Comparison of ENCODE assay signal across 8 cellular contexts in the genomic region with DNA sequence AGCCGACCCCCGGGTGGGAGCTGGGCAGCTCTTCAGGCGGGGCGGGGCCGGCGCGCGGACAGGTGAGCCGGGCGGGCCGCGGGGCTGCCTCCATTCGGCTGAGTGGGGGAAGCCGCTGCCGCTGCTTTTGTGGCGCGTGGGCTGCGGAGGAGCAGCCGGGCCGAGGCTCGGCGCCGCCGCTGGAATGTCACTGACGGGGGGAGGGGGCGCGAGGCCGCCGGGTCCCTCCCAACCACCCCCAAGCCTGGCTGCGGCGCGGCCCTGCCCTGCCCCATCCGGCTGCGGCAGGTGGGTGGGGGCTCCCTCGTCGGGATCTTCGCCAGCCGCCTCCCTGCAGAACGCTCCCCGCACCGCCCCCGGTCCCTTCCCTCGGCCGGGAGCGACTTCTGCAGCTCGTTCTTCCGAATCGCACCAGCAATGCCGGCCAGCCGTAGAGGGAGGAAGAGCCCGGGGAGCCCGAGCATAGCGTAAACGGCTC. TPM values are rescaled to one million over a fixed set of nuclear protein-coding genes. Genes with fewer than 3 reads are reported as not detected.
DNase-seq lines count a peak whose midpoint lies in the region; ATAC-seq and TF ChIP-seq lines count a peak whose summit lies in the region.

No MANE protein-coding gene starts in this region.

- 1% methylated on average over 27 to 33 of the region's 54 CpGs for WGBS in lower leg skin, 2 donors

- no peak for TF ChIP-seq POLR2A in lower leg skin (IDR thresholded peaks at IDR 0.05)

- peaks cover 21 to 41% (median 33%) of the 10 kb centered on the region in 3 donors for H3K4me1 Mint-ChIP-seq in CD8-positive, alpha-beta memory T cell
- peaks cover 43% of the 10 kb centered on the region for H3K4me1 Mint-ChIP-seq in chondrocyte (ENCODE audit: low read depth)

- H3K36me3 Mint-ChIP-seq in CD8-positive, alpha-beta memory T cell, result peaks cover 0 to 7% (median 0%) of the 10 kb centered on the region in 3 donors
- H3K36me3 Mint-ChIP-seq in chondrocyte (ENCODE audit: low read depth), result no peaks in the 10 kb centered on the region

- no peak overlapping the region for H3K27ac Mint-ChIP-seq in CD8-positive, alpha-beta memory T cell
- no peak overlapping the region for H3K27ac Mint-ChIP-seq in chondrocyte (ENCODE audit: unreplicated experiment)

- CTCF ChIA-PET in CD8-positive, alpha-beta memory T cell (lab: Charles Lee), result interaction anchor here (1.5 to 1.6 kb wide), 2 partner anchors 44 to 115 kb away, joined by 4 read pairs; no protein-coding TSS in a partner anchor

- peaks cover 0 to 2% of the 10 kb centered on the region in 2 donors for H3K27me3 Mint-ChIP-seq in CD8-positive, alpha-beta memory T cell
- H3K27me3 Mint-ChIP-seq in chondrocyte (ENCODE audit: low read depth), result no peaks in the 10 kb centered on the region

- H3K9me3 ChIP-seq in CD8-positive, alpha-beta memory T cell (ENCODE audit: low read length), result no peaks in the 10 kb centered on the region
- H3K9me3 ChIP-seq in SK-N-MC (ENCODE audit: low read depth, low read length), result no peaks in the 10 kb centered on the region

- TF ChIP-seq CTCF in chondrocyte (IDR thresholded peaks at IDR 0.05), result no peak
- no peak for TF ChIP-seq CTCF in lower leg skin (IDR thresholded peaks at IDR 0.05)

- peak overlapping the region; percentile 55 for H3K27ac ChIP-seq in CD8-positive, alpha-beta memory T cell (ENCODE audit: low read depth, low read length)
- peak overlapping the region; percentile 89; the same call in 1 of the 2 replicates for H3K27ac ChIP-seq in SK-N-MC

- peak overlapping the region in 2 of 7 donors; percentile 92 to 96 for H3K4me3 Mint-ChIP-seq in CD8-positive, alpha-beta memory T cell
- H3K4me3 Mint-ChIP-seq in chondrocyte (ENCODE audit: unreplicated experiment), result peak overlapping the region; percentile 95

- peak overlapping the region; percentile 75 for H3K4me3 ChIP-seq in CD8-positive, alpha-beta memory T cell (ENCODE audit: low read length)
- H3K4me3 ChIP-seq in SK-N-MC (peak overlapping the region; percentile 96), lower leg skin (ENCODE audit: low read depth, poor library complexity, severe bottlenecking) (peak overlapping the region; percentile 98)

- POLR2A ChIA-PET in CD8-positive, alpha-beta memory T cell (lab: Charles Lee), result interaction anchor here (0.5 to 3.2 kb wide), 5 partner anchors 11 to 1174 kb away, joined by 4 to 12 read pairs (median 6); a partner anchor contains a TSS

- H3K9me3 Mint-ChIP-seq in CD8-positive, alpha-beta memory T cell, result no peaks in the 10 kb centered on the region
- H3K9me3 Mint-ChIP-seq in chondrocyte (ENCODE audit: low read depth), result no peaks in the 10 kb centered on the region

- DNase-seq in CD8-positive, alpha-beta memory T cell, result peak in 2 of 5 donors; percentile 35 to 59
- DNase-seq in SK-N-MC (ENCODE audit: low read depth, low spot score) (no peak), chondrocyte (ENCODE audit: low spot score) (no peak), lower leg skin (ENCODE audit: low spot score in 2 of 2) (peak; percentile 27 to 91)
- peak; percentile 36 to 47 for DNase-seq in stimulated activated CD4-positive, alpha-beta T cell treated with anti-CD3 and anti-CD28 coated beads, Interleukin-4, amount 100 ng/mL, for 48 hours (ENCODE audit: low read depth in 2 of 2)

- peak; percentile 43 for ATAC-seq in GM19324 (IDR thresholded peaks at IDR 0.05; ENCODE audit: low FRiP score, unreplicated experiment)
- peak; percentile 43 for ATAC-seq in HG03439 (IDR thresholded peaks at IDR 0.05; ENCODE audit: unreplicated experiment)
- ATAC-seq in HG02678 (IDR thresholded peaks at IDR 0.05; ENCODE audit: unreplicated experiment), result no peak

- intact Hi-C loops in lower leg skin (cut with DNase I; ENCODE audit: low total_unique reads), result no loop called here

- H3K36me3 ChIP-seq in CD8-positive, alpha-beta memory T cell (ENCODE audit: insufficient read depth, low read length), result no peaks in the 10 kb centered on the region
- no peaks in the 10 kb centered on the region for H3K36me3 ChIP-seq in SK-N-MC (ENCODE audit: insufficient read depth, low read length)

- no peaks in the 10 kb centered on the region for H3K27me3 ChIP-seq in CD8-positive, alpha-beta memory T cell (ENCODE audit: insufficient read depth, low read length, poor library complexity, severe bottlenecking)

- peak overlapping the region; percentile 87 for H3K9ac ChIP-seq in SK-N-MC (ENCODE audit: insufficient read length)

- peaks cover 68% of the 10 kb centered on the region for H3K4me1 ChIP-seq in CD8-positive, alpha-beta memory T cell (ENCODE audit: insufficient read depth, low read length)

RNA-seq across cellular contexts. Expression of a gene that starts 0.4 kb away (rescaled TPM):
- 100 to 1,000 TPM; 195 to 203 TPM for total RNA-seq in CD8-positive, alpha-beta memory T cell
- 132 TPM for polyA plus RNA-seq in CD8-positive, alpha-beta memory T cell
- total RNA-seq in chondrocyte, result 376 to 419 TPM (median 378 TPM) in 3 replicates
- total RNA-seq in lower leg skin, result 100 to 1,000 TPM; 223 to 331 (median 293) TPM

RNA-seq across cellular contexts. Expression of a gene that starts 48.3 kb away (rescaled TPM):
- 10 to 100 TPM; 48.7 to 51.9 TPM for total RNA-seq in CD8-positive, alpha-beta memory T cell
- 35.1 TPM for polyA plus RNA-seq in CD8-positive, alpha-beta memory T cell
- 12.3 to 18.1 TPM (median 12.8 TPM) in 3 replicates for total RNA-seq in chondrocyte
- 10 to 100 TPM; 28.6 to 44.3 (median 30.8) TPM for total RNA-seq in lower leg skin

Comparison
In these comparisons a context has a peak if more than half of its experiments do, and no peak if none do; other contexts are left out.
1. DNase-seq: peak in lower leg skin (2 of 2) and stimulated activated CD4-positive, alpha-beta T cell treated with anti-CD3 and anti-CD28 coated beads, Interleukin-4, amount 100 ng/mL, for 48 hours (2 of 2); none in SK-N-MC (single experiment) and chondrocyte (single experiment).
2. Peak in every context shown above with its lines, with median percentiles within 50 percentile points of each other: H3K4me3 ChIP-seq.